In genomic region chr19:46426506-46427162, GRCh38 we compare ENCODE assay signal across 1 cellular context.
TF ChIP-seq lines count a peak whose summit lies in the region.

No MANE protein-coding gene starts in this region.

TF ChIP-seq in HepG2, 621 proteins besides CTCF, POLR2A, EP300 and RAD21 (continued from another document and continues in another):
- TF ChIP-seq ARID5B (CRISPR knock-in tag; IDR thresholded peaks at IDR 0.05) = no peak
- no peak for TF ChIP-seq SCMH1 (CRISPR knock-in tag; IDR thresholded peaks at IDR 0.05; ENCODE audit: borderline replicate concordance)
- TF ChIP-seq CREB3 (CRISPR knock-in tag; IDR thresholded peaks at IDR 0.05) = no peak
- TF ChIP-seq MATR3 (CRISPR knock-in tag; IDR thresholded peaks at IDR 0.05) = no peak
- TF ChIP-seq ARID4A (CRISPR knock-in tag; IDR thresholded peaks at IDR 0.05; ENCODE audit: borderline replicate concordance) = peak; percentile 47; the same call in 1 of the 2 replicates
- TF ChIP-seq CERS6 (CRISPR knock-in tag; IDR thresholded peaks at IDR 0.05) = no peak
- no peak for TF ChIP-seq ZNF891 (CRISPR knock-in tag; IDR thresholded peaks at IDR 0.05)
- TF ChIP-seq ZNF614 (CRISPR knock-in tag; IDR thresholded peaks at IDR 0.05; ENCODE audit: borderline replicate concordance) = no peak
- TF ChIP-seq YY1 (IDR thresholded peaks at IDR 0.05; ENCODE audit: insufficient read depth, insufficient replicate concordance, low read depth, low read length) = peak; percentile 49
- no peak for TF ChIP-seq PRDM4 (CRISPR knock-in tag; IDR thresholded peaks at IDR 0.05; ENCODE audit: borderline replicate concordance)
- no peak; the same call in 1 of the 2 replicates for TF ChIP-seq ZFP91 (CRISPR knock-in tag; IDR thresholded peaks at IDR 0.05; ENCODE audit: borderline replicate concordance)
- TF ChIP-seq ZNF556 (CRISPR knock-in tag; IDR thresholded peaks at IDR 0.05; ENCODE audit: borderline replicate concordance) = peak; percentile 37; the same call in 1 of the 2 replicates
- no peak for TF ChIP-seq NFATC3 (CRISPR knock-in tag; IDR thresholded peaks at IDR 0.05)
- no peak for TF ChIP-seq ZNF878 (CRISPR knock-in tag; IDR thresholded peaks at IDR 0.05)
- no peak for TF ChIP-seq ZGPAT (CRISPR knock-in tag; IDR thresholded peaks at IDR 0.05)
- no peak for TF ChIP-seq ELK4 (CRISPR knock-in tag; IDR thresholded peaks at IDR 0.05; ENCODE audit: borderline replicate concordance)
- TF ChIP-seq MBD4 (IDR thresholded peaks at IDR 0.05; ENCODE audit: borderline replicate concordance, low read length) = no peak
- no peak for TF ChIP-seq TBP (CRISPR knock-in tag; IDR thresholded peaks at IDR 0.05)
- no peak for TF ChIP-seq CENPX (CRISPR knock-in tag; IDR thresholded peaks at IDR 0.05)
- TF ChIP-seq ZNF513 (CRISPR knock-in tag; conservative IDR thresholded peaks at IDR 0.05) = no peak
- TF ChIP-seq ZNF7 (CRISPR knock-in tag; IDR thresholded peaks at IDR 0.05) = no peak
- TF ChIP-seq GLMP (CRISPR knock-in tag; IDR thresholded peaks at IDR 0.05; ENCODE audit: borderline replicate concordance) = no peak
- TF ChIP-seq FOXM1 (CRISPR knock-in tag; IDR thresholded peaks at IDR 0.05) = no peak
- no peak for TF ChIP-seq ZNF296 (CRISPR knock-in tag; conservative IDR thresholded peaks at IDR 0.05)
- TF ChIP-seq ZFY (CRISPR knock-in tag; IDR thresholded peaks at IDR 0.05) = no peak
- 0 out of 2 replicates have a peak, but pooled peaks have one; percentile 29 for TF ChIP-seq ERF (CRISPR knock-in tag; IDR thresholded peaks at IDR 0.05)
- no peak for TF ChIP-seq ZNF451 (CRISPR knock-in tag; IDR thresholded peaks at IDR 0.05)
- no peak for TF ChIP-seq ZNF83 (CRISPR knock-in tag; IDR thresholded peaks at IDR 0.05; ENCODE audit: borderline replicate concordance)
- no peak for TF ChIP-seq ZNF432 (CRISPR knock-in tag; IDR thresholded peaks at IDR 0.05; ENCODE audit: borderline replicate concordance)
- peak; percentile 54; the same call in 1 of the 2 replicates for TF ChIP-seq GLI4 (CRISPR knock-in tag; IDR thresholded peaks at IDR 0.05; ENCODE audit: borderline replicate concordance)
- no peak for TF ChIP-seq FOSL2 (CRISPR knock-in tag; IDR thresholded peaks at IDR 0.05)
- no peak for TF ChIP-seq ZNF329 (CRISPR knock-in tag; IDR thresholded peaks at IDR 0.05; ENCODE audit: low read depth)
- TF ChIP-seq NKX3-1 (CRISPR knock-in tag; IDR thresholded peaks at IDR 0.05) = no peak
- TF ChIP-seq KLF11 (CRISPR knock-in tag; IDR thresholded peaks at IDR 0.05) = no peak
- TF ChIP-seq DNMT1 (CRISPR knock-in tag; IDR thresholded peaks at IDR 0.05) = no peak
- no peak for TF ChIP-seq ZNF790 (CRISPR knock-in tag; IDR thresholded peaks at IDR 0.05; ENCODE audit: borderline replicate concordance)
- TF ChIP-seq KAT8 (CRISPR knock-in tag; IDR thresholded peaks at IDR 0.05) = no peak; the same call in 1 of the 2 replicates
- TF ChIP-seq BHLHE40 (IDR thresholded peaks at IDR 0.05; ENCODE audit: low read length) = no peak
- no peak for TF ChIP-seq ZNF781 (CRISPR knock-in tag; IDR thresholded peaks at IDR 0.05; ENCODE audit: borderline replicate concordance, not compliant biosample characterization)
- no peak for TF ChIP-seq ZIK1 (CRISPR knock-in tag; IDR thresholded peaks at IDR 0.05; ENCODE audit: borderline replicate concordance, low read depth)
